In the genomic region with DNA sequence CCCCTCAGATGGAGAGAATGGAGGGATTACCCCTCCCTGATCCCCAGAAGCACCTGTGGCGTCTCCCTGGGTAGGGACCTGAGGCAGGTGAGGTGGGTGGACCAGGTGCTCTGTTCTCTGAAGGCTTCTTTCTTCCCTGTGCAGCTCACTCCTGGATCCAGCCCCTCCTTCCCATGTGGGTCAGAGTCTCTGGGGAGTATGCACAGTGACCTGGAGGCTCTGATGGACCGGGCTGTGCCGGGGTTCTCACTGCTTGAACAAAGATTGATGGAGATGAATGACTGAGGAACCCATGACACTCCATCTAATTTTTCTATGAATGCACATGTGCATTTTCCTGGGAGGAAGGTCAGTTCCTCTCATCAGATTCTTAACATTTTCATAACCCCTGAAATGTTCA, we compare ENCODE assay signal across 21 cellular contexts.
DNase-seq lines count a peak whose midpoint lies in the region; ATAC-seq, FAIRE-seq and TF ChIP-seq lines count a peak whose summit lies in the region.
"Had no signal": no experiment of that assay in that cellular context is flagged by ENCODE, and none has a peak within 500 bp of the region (broad histone marks: within the 10 kb centered on the region; RNA-seq: fewer than 3 reads in every experiment).

No MANE protein-coding gene starts in this region.

- ATAC-seq in RWPE2 (ENCODE audit: low read depth) (no peak), sciatic nerve (no peak), upper lobe of right lung (no peak)
- ATAC-seq: HCT116, HepG2 had no signal

- no peak overlapping the region for H3K27ac Mint-ChIP-seq in HFFc6
- H3K27ac Mint-ChIP-seq: B cell; CD8-positive, alpha-beta memory T cell had no signal

- H3K4me3 ChIP-seq in RWPE2 (ENCODE audit: severe bottlenecking) (no peak overlapping the region), kidney (ENCODE audit: low read length in 2 of 2) (no peak overlapping the region), upper lobe of right lung (no peak overlapping the region)
- H3K4me3 ChIP-seq: BLaER1 treated with 17β-estradiol and CSF1 and Interleukin-3, amounts not matched to agents 10 nM and 100 nM; GM23248 had no signal

- no peaks in the 10 kb centered on the region for H3K36me3 Mint-ChIP-seq in HFFc6 (ENCODE audit: low read depth)
- H3K36me3 Mint-ChIP-seq: IgD-negative memory B cell had no signal

- FAIRE-seq in kidney (lab: Jason Lieb, UNC), result no peak
- FAIRE-seq: GM12891, H54, HepG2 had no signal

- H3K9me3 ChIP-seq in RWPE2 (ENCODE audit: severe bottlenecking), result peaks cover 4% of the 10 kb centered on the region
- H3K9me3 ChIP-seq in kidney (ENCODE audit: control insufficient read depth in 1 of 2, low read length in 2 of 2), result no peaks in the 10 kb centered on the region
- no peaks in the 10 kb centered on the region for H3K9me3 ChIP-seq in upper lobe of right lung

- no peak overlapping the region for H3K4me3 Mint-ChIP-seq in HFFc6
- H3K4me3 Mint-ChIP-seq: B cell, IgD-negative memory B cell had no signal

- no peaks in the 10 kb centered on the region for H3K27me3 ChIP-seq in RWPE2 (ENCODE audit: insufficient read depth, poor library complexity, severe bottlenecking)
- no peaks in the 10 kb centered on the region for H3K27me3 ChIP-seq in upper lobe of right lung
- H3K27me3 ChIP-seq: BLaER1 treated with 17β-estradiol and CSF1 and Interleukin-3, amounts not matched to agents 10 nM and 100 nM had no signal

- DNase-seq in RWPE2 (ENCODE audit: low spot score) (peak; percentile 9), kidney (peak; percentile 16), sciatic nerve (ENCODE audit: low spot score) (peak; percentile 13), upper lobe of right lung (peak; percentile 19), HFFc6 (no peak), GM03348 (ENCODE audit: low spot score) (no peak)
- no peak for DNase-seq in stimulated activated CD4-positive, alpha-beta T cell treated with anti-CD3 and anti-CD28 coated beads, Interleukin-2, amount 100 ng/mL, for 24 hours
- DNase-seq: CD8-positive, alpha-beta memory T cell; COR-L47; DMS 273 treated with DMSO at 0.1 percent for 48 hours; DMS53; DND-41; EL; GM23248 had no signal

- H3K9ac ChIP-seq in kidney (ENCODE audit: low read length in 2 of 2), result no peak overlapping the region
- H3K9ac ChIP-seq: BLaER1 treated with 17β-estradiol and CSF1 and Interleukin-3, amounts not matched to agents 10 nM and 100 nM; GM23248 had no signal

- H3K9me3 Mint-ChIP-seq in HFFc6, result no peaks in the 10 kb centered on the region; the same call in 1 of the 2 replicates

- H3K27me3 Mint-ChIP-seq in HFFc6 (ENCODE audit: insufficient read depth), result peaks cover 28% of the 10 kb centered on the region
- H3K27me3 Mint-ChIP-seq: B cell, IgD-negative memory B cell had no signal

- H3K36me3 ChIP-seq in RWPE2 (ENCODE audit: low read depth), result no peaks in the 10 kb centered on the region
- H3K36me3 ChIP-seq in kidney (ENCODE audit: control insufficient read depth in 1 of 2, insufficient read depth in 2 of 2, low read length in 2 of 2), result no peaks in the 10 kb centered on the region
- no peaks in the 10 kb centered on the region for H3K36me3 ChIP-seq in upper lobe of right lung
- H3K36me3 ChIP-seq: BLaER1 treated with 17β-estradiol and CSF1 and Interleukin-3, amounts not matched to agents 10 nM and 100 nM had no signal

- TF ChIP-seq CTCF in RWPE2 (IDR thresholded peaks at IDR 0.05; ENCODE audit: poor library complexity, severe bottlenecking) (no peak), kidney (IDR thresholded peaks at IDR 0.05; ENCODE audit: borderline replicate concordance, extremely low read depth, insufficient read depth) (no peak), upper lobe of right lung (IDR thresholded peaks at IDR 0.05) (no peak), HFFc6 (IDR thresholded peaks at IDR 0.05) (no peak)

- no peak overlapping the region for H3K27ac ChIP-seq in RWPE2 (ENCODE audit: poor library complexity, severe bottlenecking)
- no peak overlapping the region for H3K27ac ChIP-seq in kidney (ENCODE audit: low read depth in 2 of 2, low read length in 2 of 2)
- H3K27ac ChIP-seq in upper lobe of right lung, result no peak overlapping the region
- H3K27ac ChIP-seq: BLaER1 treated with 17β-estradiol and CSF1 and Interleukin-3, amounts not matched to agents 10 nM and 100 nM; GM23248 had no signal

- H3K4me1 Mint-ChIP-seq in HFFc6 (ENCODE audit: low read depth), result no peaks in the 10 kb centered on the region
- H3K4me1 Mint-ChIP-seq: B cell; CD8-positive, alpha-beta memory T cell had no signal

- H3K4me1 ChIP-seq in RWPE2 (ENCODE audit: insufficient read depth, poor library complexity, severe bottlenecking) (no peaks in the 10 kb centered on the region), kidney (ENCODE audit: control insufficient read depth in 1 of 2, insufficient read depth in 1 of 2, low read depth in 1 of 2, low read length in 2 of 2) (no peaks in the 10 kb centered on the region), upper lobe of right lung (no peaks in the 10 kb centered on the region)
- H3K4me1 ChIP-seq: BLaER1 treated with 17β-estradiol and CSF1 and Interleukin-3, amounts not matched to agents 10 nM and 100 nM had no signal

- intact Hi-C loops in kidney (cut with DNase I), result no loop called here
- intact Hi-C loops in sciatic nerve (cut with DNase I), result no loop called here
- intact Hi-C loops in upper lobe of right lung (cut with DNase I), result no loop called here

Comparison
In these comparisons a context has a peak if more than half of its experiments do, and no peak if none do; other contexts are left out.
1. DNase-seq: peak in RWPE2 (single experiment), kidney (single experiment), sciatic nerve (single experiment) and upper lobe of right lung (single experiment); none in HFFc6 (single experiment), GM03348 (single experiment) and stimulated activated CD4-positive, alpha-beta T cell treated with anti-CD3 and anti-CD28 coated beads, Interleukin-2, amount 100 ng/mL, for 24 hours (0 of 2).